ENCODE assay signal across 2 cellular contexts in the genomic region with DNA sequence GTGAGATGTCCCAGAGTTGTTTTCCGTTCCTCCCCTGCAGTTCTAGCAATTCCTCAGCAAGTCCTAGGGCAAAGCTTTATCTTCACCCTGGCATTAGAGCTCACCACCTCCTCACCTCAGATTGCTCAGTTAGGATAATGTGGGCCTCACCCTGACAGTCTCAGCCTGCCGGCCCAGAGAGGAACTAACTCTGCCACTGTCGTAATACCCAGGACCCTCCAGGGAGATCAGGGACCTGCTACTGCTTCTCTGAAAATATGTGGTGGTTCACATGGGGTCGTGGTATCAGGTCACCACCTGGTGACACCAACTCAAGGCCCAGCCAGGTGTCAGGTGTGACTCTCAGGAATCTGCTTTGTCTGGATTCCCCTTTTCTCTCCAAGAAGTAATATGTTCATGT.
TF ChIP-seq lines count a peak whose summit lies in the region.

No MANE protein-coding gene starts in this region.

TF ChIP-seq in SK-N-SH, 30 proteins besides CTCF, POLR2A, EP300 and RAD21 (continued from another document):
- TF ChIP-seq, protein P1, sequence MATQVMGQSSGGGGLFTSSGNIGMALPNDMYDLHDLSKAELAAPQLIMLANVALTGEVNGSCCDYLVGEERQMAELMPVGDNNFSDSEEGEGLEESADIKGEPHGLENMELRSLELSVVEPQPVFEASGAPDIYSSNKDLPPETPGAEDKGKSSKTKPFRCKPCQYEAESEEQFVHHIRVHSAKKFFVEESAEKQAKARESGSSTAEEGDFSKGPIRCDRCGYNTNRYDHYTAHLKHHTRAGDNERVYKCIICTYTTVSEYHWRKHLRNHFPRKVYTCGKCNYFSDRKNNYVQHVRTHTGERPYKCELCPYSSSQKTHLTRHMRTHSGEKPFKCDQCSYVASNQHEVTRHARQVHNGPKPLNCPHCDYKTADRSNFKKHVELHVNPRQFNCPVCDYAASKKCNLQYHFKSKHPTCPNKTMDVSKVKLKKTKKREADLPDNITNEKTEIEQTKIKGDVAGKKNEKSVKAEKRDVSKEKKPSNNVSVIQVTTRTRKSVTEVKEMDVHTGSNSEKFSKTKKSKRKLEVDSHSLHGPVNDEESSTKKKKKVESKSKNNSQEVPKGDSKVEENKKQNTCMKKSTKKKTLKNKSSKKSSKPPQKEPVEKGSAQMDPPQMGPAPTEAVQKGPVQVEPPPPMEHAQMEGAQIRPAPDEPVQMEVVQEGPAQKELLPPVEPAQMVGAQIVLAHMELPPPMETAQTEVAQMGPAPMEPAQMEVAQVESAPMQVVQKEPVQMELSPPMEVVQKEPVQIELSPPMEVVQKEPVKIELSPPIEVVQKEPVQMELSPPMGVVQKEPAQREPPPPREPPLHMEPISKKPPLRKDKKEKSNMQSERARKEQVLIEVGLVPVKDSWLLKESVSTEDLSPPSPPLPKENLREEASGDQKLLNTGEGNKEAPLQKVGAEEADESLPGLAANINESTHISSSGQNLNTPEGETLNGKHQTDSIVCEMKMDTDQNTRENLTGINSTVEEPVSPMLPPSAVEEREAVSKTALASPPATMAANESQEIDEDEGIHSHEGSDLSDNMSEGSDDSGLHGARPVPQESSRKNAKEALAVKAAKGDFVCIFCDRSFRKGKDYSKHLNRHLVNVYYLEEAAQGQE (IDR thresholded peaks at IDR 0.05; ENCODE audit: low read depth, low read length), result no peak
- no peak for TF ChIP-seq SIN3A (IDR thresholded peaks at IDR 0.05; ENCODE audit: borderline replicate concordance, low read depth, low read length)
- TF ChIP-seq FOSL2 (IDR thresholded peaks at IDR 0.05; ENCODE audit: borderline replicate concordance, low read depth), result no peak
- no peak for TF ChIP-seq MXI1 (IDR thresholded peaks at IDR 0.05; ENCODE audit: low read depth, low read length)
- no peak for TF ChIP-seq FOXJ3 (CRISPR knock-in tag; IDR thresholded peaks at IDR 0.05)
- TF ChIP-seq, protein P2, sequence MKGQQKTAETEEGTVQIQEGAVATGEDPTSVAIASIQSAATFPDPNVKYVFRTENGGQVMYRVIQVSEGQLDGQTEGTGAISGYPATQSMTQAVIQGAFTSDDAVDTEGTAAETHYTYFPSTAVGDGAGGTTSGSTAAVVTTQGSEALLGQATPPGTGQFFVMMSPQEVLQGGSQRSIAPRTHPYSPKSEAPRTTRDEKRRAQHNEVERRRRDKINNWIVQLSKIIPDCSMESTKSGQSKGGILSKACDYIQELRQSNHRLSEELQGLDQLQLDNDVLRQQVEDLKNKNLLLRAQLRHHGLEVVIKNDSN (IDR thresholded peaks at IDR 0.05; ENCODE audit: borderline replicate concordance, low read depth), result no peak
- TF ChIP-seq MEF2A (IDR thresholded peaks at IDR 0.05; ENCODE audit: borderline replicate concordance, low read depth), result no peak
- no peak for TF ChIP-seq NRF1 (IDR thresholded peaks at IDR 0.05; ENCODE audit: low read depth, low read length)
- TF ChIP-seq, protein P3, sequence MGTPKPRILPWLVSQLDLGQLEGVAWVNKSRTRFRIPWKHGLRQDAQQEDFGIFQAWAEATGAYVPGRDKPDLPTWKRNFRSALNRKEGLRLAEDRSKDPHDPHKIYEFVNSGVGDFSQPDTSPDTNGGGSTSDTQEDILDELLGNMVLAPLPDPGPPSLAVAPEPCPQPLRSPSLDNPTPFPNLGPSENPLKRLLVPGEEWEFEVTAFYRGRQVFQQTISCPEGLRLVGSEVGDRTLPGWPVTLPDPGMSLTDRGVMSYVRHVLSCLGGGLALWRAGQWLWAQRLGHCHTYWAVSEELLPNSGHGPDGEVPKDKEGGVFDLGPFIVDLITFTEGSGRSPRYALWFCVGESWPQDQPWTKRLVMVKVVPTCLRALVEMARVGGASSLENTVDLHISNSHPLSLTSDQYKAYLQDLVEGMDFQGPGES (IDR thresholded peaks at IDR 0.05; ENCODE audit: low read depth, low read length), result no peak
- TF ChIP-seq, protein P4, sequence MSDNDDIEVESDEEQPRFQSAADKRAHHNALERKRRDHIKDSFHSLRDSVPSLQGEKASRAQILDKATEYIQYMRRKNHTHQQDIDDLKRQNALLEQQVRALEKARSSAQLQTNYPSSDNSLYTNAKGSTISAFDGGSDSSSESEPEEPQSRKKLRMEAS (IDR thresholded peaks at IDR 0.05; ENCODE audit: low read depth), result no peak
- TF ChIP-seq EZH2phosphoT487 (IDR thresholded peaks at IDR 0.05; ENCODE audit: borderline replicate concordance, low read depth), result no peak
- TF ChIP-seq, protein P5, sequence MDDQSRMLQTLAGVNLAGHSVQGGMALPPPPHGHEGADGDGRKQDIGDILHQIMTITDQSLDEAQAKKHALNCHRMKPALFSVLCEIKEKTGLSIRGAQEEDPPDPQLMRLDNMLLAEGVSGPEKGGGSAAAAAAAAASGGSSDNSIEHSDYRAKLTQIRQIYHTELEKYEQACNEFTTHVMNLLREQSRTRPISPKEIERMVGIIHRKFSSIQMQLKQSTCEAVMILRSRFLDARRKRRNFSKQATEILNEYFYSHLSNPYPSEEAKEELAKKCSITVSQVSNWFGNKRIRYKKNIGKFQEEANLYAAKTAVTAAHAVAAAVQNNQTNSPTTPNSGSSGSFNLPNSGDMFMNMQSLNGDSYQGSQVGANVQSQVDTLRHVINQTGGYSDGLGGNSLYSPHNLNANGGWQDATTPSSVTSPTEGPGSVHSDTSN (IDR thresholded peaks at IDR 0.05), result no peak
- no peak for TF ChIP-seq RCOR1 (IDR thresholded peaks at IDR 0.05; ENCODE audit: low read length)
- no peak for TF ChIP-seq NFIC (IDR thresholded peaks at IDR 0.05; ENCODE audit: borderline replicate concordance)
- TF ChIP-seq POLR2AphosphoS5 (IDR thresholded peaks at IDR 0.05; ENCODE audit: low read depth, low read length), result no peak
- no peak for TF ChIP-seq ELF1 (IDR thresholded peaks at IDR 0.05)
- no peak for TF ChIP-seq RXRA (IDR thresholded peaks at IDR 0.05; ENCODE audit: borderline replicate concordance, low read depth)

TF ChIP-seq in SK-N-SH treated with all-trans-retinoic acid at 6 μM for 48 hours, 23 proteins besides CTCF, POLR2A, EP300 and RAD21 (continued from another document):
- TF ChIP-seq, protein P6, sequence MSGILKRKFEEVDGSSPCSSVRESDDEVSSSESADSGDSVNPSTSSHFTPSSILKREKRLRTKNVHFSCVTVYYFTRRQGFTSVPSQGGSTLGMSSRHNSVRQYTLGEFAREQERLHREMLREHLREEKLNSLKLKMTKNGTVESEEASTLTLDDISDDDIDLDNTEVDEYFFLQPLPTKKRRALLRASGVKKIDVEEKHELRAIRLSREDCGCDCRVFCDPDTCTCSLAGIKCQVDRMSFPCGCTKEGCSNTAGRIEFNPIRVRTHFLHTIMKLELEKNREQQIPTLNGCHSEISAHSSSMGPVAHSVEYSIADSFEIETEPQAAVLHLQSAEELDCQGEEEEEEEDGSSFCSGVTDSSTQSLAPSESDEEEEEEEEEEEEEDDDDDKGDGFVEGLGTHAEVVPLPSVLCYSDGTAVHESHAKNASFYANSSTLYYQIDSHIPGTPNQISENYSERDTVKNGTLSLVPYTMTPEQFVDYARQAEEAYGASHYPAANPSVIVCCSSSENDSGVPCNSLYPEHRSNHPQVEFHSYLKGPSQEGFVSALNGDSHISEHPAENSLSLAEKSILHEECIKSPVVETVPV (CRISPR knock-in tag; IDR thresholded peaks at IDR 0.05), result no peak
- TF ChIP-seq, protein P7, sequence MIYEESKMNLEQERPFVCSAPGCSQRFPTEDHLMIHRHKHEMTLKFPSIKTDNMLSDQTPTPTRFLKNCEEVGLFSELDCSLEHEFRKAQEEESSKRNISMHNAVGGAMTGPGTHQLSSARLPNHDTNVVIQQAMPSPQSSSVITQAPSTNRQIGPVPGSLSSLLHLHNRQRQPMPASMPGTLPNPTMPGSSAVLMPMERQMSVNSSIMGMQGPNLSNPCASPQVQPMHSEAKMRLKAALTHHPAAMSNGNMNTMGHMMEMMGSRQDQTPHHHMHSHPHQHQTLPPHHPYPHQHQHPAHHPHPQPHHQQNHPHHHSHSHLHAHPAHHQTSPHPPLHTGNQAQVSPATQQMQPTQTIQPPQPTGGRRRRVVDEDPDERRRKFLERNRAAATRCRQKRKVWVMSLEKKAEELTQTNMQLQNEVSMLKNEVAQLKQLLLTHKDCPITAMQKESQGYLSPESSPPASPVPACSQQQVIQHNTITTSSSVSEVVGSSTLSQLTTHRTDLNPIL (CRISPR knock-in tag; IDR thresholded peaks at IDR 0.05; ENCODE audit: low read depth), result no peak
- TF ChIP-seq ZFP3 (CRISPR knock-in tag; IDR thresholded peaks at IDR 0.05) (no peak), GLIS3 (CRISPR knock-in tag; IDR thresholded peaks at IDR 0.05) (no peak), ZC3H10 (CRISPR knock-in tag; IDR thresholded peaks at IDR 0.05) (no peak), PPARA (CRISPR knock-in tag; IDR thresholded peaks at IDR 0.05; ENCODE audit: borderline replicate concordance) (no peak), RARB (CRISPR knock-in tag; IDR thresholded peaks at IDR 0.05) (no peak), CSDC2 (CRISPR knock-in tag; IDR thresholded peaks at IDR 0.05) (no peak), ZNF8 (CRISPR knock-in tag; IDR thresholded peaks at IDR 0.05) (no peak), ZNF565 (CRISPR knock-in tag; conservative IDR thresholded peaks at IDR 0.05; ENCODE audit: low read depth) (no peak), ARNTL (CRISPR knock-in tag; IDR thresholded peaks at IDR 0.05; ENCODE audit: borderline replicate concordance, low read depth) (no peak)
- TF ChIP-seq, protein P8, sequence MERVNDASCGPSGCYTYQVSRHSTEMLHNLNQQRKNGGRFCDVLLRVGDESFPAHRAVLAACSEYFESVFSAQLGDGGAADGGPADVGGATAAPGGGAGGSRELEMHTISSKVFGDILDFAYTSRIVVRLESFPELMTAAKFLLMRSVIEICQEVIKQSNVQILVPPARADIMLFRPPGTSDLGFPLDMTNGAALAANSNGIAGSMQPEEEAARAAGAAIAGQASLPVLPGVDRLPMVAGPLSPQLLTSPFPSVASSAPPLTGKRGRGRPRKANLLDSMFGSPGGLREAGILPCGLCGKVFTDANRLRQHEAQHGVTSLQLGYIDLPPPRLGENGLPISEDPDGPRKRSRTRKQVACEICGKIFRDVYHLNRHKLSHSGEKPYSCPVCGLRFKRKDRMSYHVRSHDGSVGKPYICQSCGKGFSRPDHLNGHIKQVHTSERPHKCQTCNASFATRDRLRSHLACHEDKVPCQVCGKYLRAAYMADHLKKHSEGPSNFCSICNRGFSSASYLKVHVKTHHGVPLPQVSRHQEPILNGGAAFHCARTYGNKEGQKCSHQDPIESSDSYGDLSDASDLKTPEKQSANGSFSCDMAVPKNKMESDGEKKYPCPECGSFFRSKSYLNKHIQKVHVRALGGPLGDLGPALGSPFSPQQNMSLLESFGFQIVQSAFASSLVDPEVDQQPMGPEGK (CRISPR knock-in tag; IDR thresholded peaks at IDR 0.05; ENCODE audit: borderline replicate concordance), result no peak
